2 cellular contexts compared by ENCODE assay signal in the genomic region with DNA sequence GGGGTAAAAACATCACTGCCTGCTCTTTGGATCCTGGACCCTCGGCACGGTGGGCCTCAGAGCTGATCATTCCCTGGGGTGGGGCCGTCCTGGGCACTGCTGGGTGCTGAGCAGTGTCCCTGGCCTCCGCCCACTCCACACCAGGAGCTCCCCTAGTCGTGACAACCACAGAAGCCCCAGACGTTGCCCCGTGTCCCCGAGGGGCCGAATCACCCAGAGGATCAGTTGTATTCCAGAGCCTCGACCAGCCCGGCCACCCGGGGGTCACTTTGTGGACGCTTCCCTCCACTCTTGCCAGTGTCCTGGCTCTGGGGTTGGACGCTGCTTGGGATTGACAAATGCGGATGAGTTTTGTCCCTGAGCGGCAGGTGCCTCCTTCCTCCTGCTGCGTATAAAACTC.
TF ChIP-seq lines count a peak whose summit lies in the region.

No MANE protein-coding gene starts in this region.

TF ChIP-seq in IMR-90, 13 proteins besides CTCF, POLR2A, EP300 and RAD21:
- no peak for TF ChIP-seq BHLHE40 (IDR thresholded peaks at IDR 0.05; ENCODE audit: low read depth, low read length)

TF ChIP-seq in HepG2, 621 proteins besides CTCF, POLR2A, EP300 and RAD21:
- TF ChIP-seq, protein P1, sequence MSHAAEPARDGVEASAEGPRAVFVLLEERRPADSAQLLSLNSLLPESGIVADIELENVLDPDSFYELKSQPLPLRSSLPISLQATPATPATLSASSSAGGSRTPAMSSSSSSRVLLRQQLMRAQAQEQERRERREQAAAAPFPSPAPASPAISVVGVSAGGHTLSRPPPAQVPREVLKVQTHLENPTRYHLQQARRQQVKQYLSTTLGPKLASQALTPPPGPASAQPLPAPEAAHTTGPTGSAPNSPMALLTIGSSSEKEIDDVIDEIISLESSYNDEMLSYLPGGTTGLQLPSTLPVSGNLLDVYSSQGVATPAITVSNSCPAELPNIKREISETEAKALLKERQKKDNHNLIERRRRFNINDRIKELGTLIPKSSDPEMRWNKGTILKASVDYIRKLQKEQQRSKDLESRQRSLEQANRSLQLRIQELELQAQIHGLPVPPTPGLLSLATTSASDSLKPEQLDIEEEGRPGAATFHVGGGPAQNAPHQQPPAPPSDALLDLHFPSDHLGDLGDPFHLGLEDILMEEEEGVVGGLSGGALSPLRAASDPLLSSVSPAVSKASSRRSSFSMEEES (CRISPR knock-in tag; IDR thresholded peaks at IDR 0.05): no peak
- TF ChIP-seq ATRX (CRISPR knock-in tag; IDR thresholded peaks at IDR 0.05; ENCODE audit: borderline replicate concordance) (no peak), AKAP8 (CRISPR knock-in tag; IDR thresholded peaks at IDR 0.05) (no peak), SALL1 (CRISPR knock-in tag; IDR thresholded peaks at IDR 0.05) (no peak), ZNF484 (CRISPR knock-in tag; IDR thresholded peaks at IDR 0.05; ENCODE audit: borderline replicate concordance, low read depth) (no peak), ZNF333 (CRISPR knock-in tag; IDR thresholded peaks at IDR 0.05; ENCODE audit: borderline replicate concordance) (no peak), GABPA (IDR thresholded peaks at IDR 0.05; ENCODE audit: low read depth, low read length) (no peak), GABPA (CRISPR knock-in tag; IDR thresholded peaks at IDR 0.05; ENCODE audit: low read depth) (no peak), HDAC1 (CRISPR knock-in tag; IDR thresholded peaks at IDR 0.05) (no peak), FOXM1 (CRISPR knock-in tag; IDR thresholded peaks at IDR 0.05) (no peak), KMT2B (CRISPR knock-in tag; IDR thresholded peaks at IDR 0.05) (no peak), SRSF1 (optimal IDR thresholded peaks at IDR 0.05; ENCODE audit: low read depth, low read length) (no peak), ZC3H4 (CRISPR knock-in tag; IDR thresholded peaks at IDR 0.05; ENCODE audit: borderline replicate concordance) (no peak), SATB2 (CRISPR knock-in tag; IDR thresholded peaks at IDR 0.05) (no peak), KLF12 (CRISPR knock-in tag; IDR thresholded peaks at IDR 0.05; ENCODE audit: borderline replicate concordance) (no peak), ZNF780A (CRISPR knock-in tag; IDR thresholded peaks at IDR 0.05) (no peak), HNRNPUL1 (IDR thresholded peaks at IDR 0.05; ENCODE audit: low read depth, low read length) (no peak), ZNF12 (CRISPR knock-in tag; IDR thresholded peaks at IDR 0.05) (no peak)
- TF ChIP-seq, protein P2, sequence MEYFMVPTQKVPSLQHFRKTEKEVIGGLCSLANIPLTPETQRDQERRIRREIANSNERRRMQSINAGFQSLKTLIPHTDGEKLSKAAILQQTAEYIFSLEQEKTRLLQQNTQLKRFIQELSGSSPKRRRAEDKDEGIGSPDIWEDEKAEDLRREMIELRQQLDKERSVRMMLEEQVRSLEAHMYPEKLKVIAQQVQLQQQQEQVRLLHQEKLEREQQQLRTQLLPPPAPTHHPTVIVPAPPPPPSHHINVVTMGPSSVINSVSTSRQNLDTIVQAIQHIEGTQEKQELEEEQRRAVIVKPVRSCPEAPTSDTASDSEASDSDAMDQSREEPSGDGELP (IDR thresholded peaks at IDR 0.05; ENCODE audit: borderline replicate concordance, low read depth): no peak
- TF ChIP-seq, protein P3, sequence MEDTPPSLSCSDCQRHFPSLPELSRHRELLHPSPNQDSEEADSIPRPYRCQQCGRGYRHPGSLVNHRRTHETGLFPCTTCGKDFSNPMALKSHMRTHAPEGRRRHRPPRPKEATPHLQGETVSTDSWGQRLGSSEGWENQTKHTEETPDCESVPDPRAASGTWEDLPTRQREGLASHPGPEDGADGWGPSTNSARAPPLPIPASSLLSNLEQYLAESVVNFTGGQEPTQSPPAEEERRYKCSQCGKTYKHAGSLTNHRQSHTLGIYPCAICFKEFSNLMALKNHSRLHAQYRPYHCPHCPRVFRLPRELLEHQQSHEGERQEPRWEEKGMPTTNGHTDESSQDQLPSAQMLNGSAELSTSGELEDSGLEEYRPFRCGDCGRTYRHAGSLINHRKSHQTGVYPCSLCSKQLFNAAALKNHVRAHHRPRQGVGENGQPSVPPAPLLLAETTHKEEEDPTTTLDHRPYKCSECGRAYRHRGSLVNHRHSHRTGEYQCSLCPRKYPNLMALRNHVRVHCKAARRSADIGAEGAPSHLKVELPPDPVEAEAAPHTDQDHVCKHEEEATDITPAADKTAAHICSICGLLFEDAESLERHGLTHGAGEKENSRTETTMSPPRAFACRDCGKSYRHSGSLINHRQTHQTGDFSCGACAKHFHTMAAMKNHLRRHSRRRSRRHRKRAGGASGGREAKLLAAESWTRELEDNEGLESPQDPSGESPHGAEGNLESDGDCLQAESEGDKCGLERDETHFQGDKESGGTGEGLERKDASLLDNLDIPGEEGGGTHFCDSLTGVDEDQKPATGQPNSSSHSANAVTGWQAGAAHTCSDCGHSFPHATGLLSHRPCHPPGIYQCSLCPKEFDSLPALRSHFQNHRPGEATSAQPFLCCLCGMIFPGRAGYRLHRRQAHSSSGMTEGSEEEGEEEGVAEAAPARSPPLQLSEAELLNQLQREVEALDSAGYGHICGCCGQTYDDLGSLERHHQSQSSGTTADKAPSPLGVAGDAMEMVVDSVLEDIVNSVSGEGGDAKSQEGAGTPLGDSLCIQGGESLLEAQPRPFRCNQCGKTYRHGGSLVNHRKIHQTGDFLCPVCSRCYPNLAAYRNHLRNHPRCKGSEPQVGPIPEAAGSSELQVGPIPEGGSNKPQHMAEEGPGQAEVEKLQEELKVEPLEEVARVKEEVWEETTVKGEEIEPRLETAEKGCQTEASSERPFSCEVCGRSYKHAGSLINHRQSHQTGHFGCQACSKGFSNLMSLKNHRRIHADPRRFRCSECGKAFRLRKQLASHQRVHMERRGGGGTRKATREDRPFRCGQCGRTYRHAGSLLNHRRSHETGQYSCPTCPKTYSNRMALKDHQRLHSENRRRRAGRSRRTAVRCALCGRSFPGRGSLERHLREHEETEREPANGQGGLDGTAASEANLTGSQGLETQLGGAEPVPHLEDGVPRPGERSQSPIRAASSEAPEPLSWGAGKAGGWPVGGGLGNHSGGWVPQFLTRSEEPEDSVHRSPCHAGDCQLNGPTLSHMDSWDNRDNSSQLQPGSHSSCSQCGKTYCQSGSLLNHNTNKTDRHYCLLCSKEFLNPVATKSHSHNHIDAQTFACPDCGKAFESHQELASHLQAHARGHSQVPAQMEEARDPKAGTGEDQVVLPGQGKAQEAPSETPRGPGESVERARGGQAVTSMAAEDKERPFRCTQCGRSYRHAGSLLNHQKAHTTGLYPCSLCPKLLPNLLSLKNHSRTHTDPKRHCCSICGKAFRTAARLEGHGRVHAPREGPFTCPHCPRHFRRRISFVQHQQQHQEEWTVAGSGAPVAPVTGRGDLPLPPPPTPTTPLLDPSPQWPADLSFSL (CRISPR knock-in tag; IDR thresholded peaks at IDR 0.05): no peak
